ENCODE assay signal across 14 cellular contexts in the genomic region with DNA sequence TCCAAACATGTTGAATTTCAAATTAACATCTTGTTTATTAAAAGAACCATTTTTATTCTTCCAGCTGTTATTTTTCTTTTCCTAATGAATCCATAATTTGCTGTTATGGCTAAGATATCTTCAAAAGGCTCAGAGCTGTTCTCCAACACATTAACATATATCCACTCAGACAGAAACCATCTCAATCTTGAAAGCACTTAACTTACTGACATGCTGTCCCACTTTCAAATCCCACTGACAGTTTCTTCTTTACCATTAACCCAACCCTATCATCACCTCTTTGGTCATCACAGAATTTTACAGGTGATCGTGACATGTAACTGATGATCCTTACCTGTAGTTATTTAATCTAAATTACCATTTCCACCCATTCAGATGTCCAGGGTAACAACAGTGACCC.
DNase-seq lines count a peak whose midpoint lies in the region; ATAC-seq and TF ChIP-seq lines count a peak whose summit lies in the region.
"Had no signal": no experiment of that assay in that cellular context is flagged by ENCODE, and none has a peak within 500 bp of the region (broad histone marks: within the 10 kb centered on the region; RNA-seq: fewer than 3 reads in every experiment).

No MANE protein-coding gene starts in this region.

- H4K20me1 ChIP-seq in neural cell (ENCODE audit: insufficient read depth): no peaks in the 10 kb centered on the region

- no peaks in the 10 kb centered on the region for H3K79me2 ChIP-seq in neural cell (replicated peaks; ENCODE audit: insufficient read depth, low read length)

- no peaks in the 10 kb centered on the region for H3K4me1 ChIP-seq in CD4-positive, CD25-positive, alpha-beta regulatory T cell (ENCODE audit: control insufficient read depth, insufficient read depth, low read length, poor library complexity, severe bottlenecking)

- DNase-seq in activated T-cell treated with anti-CD3 and anti-CD28 coated beads, Interleukin-2, amount 50 U/mL, for 24 hours: no peak
- no peak for DNase-seq in activated T-cell treated with anti-CD3 and anti-CD28 coated beads, Interleukin-2, amount 50 U/mL, for 48 hours
- DNase-seq in CD4-positive, CD25-positive, alpha-beta regulatory T cell: no peak
- no peak for DNase-seq in activated naive CD8-positive, alpha-beta T cell treated with anti-CD3 and anti-CD28 coated beads for 36 hours
- no peak for DNase-seq in stimulated activated naive B cell treated with anti-CD40 and anti-IgM and Interleukin-4, amounts not matched to agents 10 μg/mL and 1 μg/mL and 100 μg/mL, for 72 hours
- DNase-seq: H9, IMR-90, NCI-H1417, NCI-H2029, NCI-H2171 treated with DMSO at 0.1 percent for 48 hours, NCI-H774 had no signal

- no peak for ATAC-seq in CD4-positive, CD25-positive, alpha-beta regulatory T cell (ENCODE audit: low read depth in 2 of 2)
- ATAC-seq in HG03108 (IDR thresholded peaks at IDR 0.05; ENCODE audit: unreplicated experiment) (no peak), GM21381 (IDR thresholded peaks at IDR 0.05; ENCODE audit: unreplicated experiment) (no peak)
- no peak for ATAC-seq in stimulated activated naive B cell treated with anti-CD40 and anti-IgM and Interleukin-4, amounts not matched to agents 10 μg/mL and 1 μg/mL and 100 μg/mL, for 72 hours (replicated peaks)

- no peak overlapping the region for H2AFZ ChIP-seq in neural cell (ENCODE audit: low read depth, low read length)

- peaks cover 72% of the 10 kb centered on the region for H3K4me1 Mint-ChIP-seq in activated T-cell treated with anti-CD3 and anti-CD28 coated beads, Interleukin-2, amount 50 U/mL, for 24 hours (ENCODE audit: low read depth)
- peaks cover 0 to 53% (median 11%) of the 10 kb centered on the region in 4 donors for H3K4me1 Mint-ChIP-seq in CD4-positive, CD25-positive, alpha-beta regulatory T cell
- peaks cover 60% of the 10 kb centered on the region for H3K4me1 Mint-ChIP-seq in activated naive CD8-positive, alpha-beta T cell treated with anti-CD3 and anti-CD28 coated beads for 36 hours
- peaks cover 6 to 25% of the 10 kb centered on the region in 2 donors for H3K4me1 Mint-ChIP-seq in stimulated activated naive B cell treated with anti-CD40 and anti-IgM and Interleukin-4, amounts not matched to agents 10 μg/mL and 1 μg/mL and 100 μg/mL, for 72 hours
- H3K4me1 Mint-ChIP-seq: H9 had no signal

- H3K9me2 ChIP-seq in neural cell (ENCODE audit: insufficient read depth, low read length): no peaks in the 10 kb centered on the region

- no peaks in the 10 kb centered on the region for H3K9me3 ChIP-seq in CD4-positive, CD25-positive, alpha-beta regulatory T cell (ENCODE audit: control insufficient read depth in 2 of 2, low read length in 2 of 2)
- H3K9me3 ChIP-seq in neural cell (ENCODE audit: low read length): no peaks in the 10 kb centered on the region

- H3F3A ChIP-seq in neural cell (ENCODE audit: insufficient read depth, low read length, poor library complexity, severe bottlenecking): no peaks in the 10 kb centered on the region

- H3K9ac ChIP-seq in neural cell (ENCODE audit: low read length): no peak overlapping the region

- no peak for TF ChIP-seq CTCF in neural cell (IDR thresholded peaks at IDR 0.05; ENCODE audit: poor library complexity, severe bottlenecking)

- H3K36me3 Mint-ChIP-seq in activated T-cell treated with anti-CD3 and anti-CD28 coated beads, Interleukin-2, amount 50 U/mL, for 24 hours (ENCODE audit: low read depth): peaks cover 71% of the 10 kb centered on the region
- peaks cover 33% of the 10 kb centered on the region for H3K36me3 Mint-ChIP-seq in CD4-positive, CD25-positive, alpha-beta regulatory T cell
- H3K36me3 Mint-ChIP-seq in activated naive CD8-positive, alpha-beta T cell treated with anti-CD3 and anti-CD28 coated beads for 36 hours: peaks cover 41% of the 10 kb centered on the region
- H3K36me3 Mint-ChIP-seq in stimulated activated naive B cell treated with anti-CD40 and anti-IgM and Interleukin-4, amounts not matched to agents 10 μg/mL and 1 μg/mL and 100 μg/mL, for 72 hours: peaks cover 15 to 29% of the 10 kb centered on the region in 2 donors

- no peak overlapping the region for H3K4me3 Mint-ChIP-seq in activated T-cell treated with anti-CD3 and anti-CD28 coated beads, Interleukin-2, amount 50 U/mL, for 24 hours
- no peak overlapping the region for H3K4me3 Mint-ChIP-seq in CD4-positive, CD25-positive, alpha-beta regulatory T cell
- H3K4me3 Mint-ChIP-seq in activated naive CD8-positive, alpha-beta T cell treated with anti-CD3 and anti-CD28 coated beads for 36 hours: no peak overlapping the region
- no peak overlapping the region for H3K4me3 Mint-ChIP-seq in stimulated activated naive B cell treated with anti-CD40 and anti-IgM and Interleukin-4, amounts not matched to agents 10 μg/mL and 1 μg/mL and 100 μg/mL, for 72 hours
- H3K4me3 Mint-ChIP-seq: H9 had no signal

- no peaks in the 10 kb centered on the region for H3K27me3 Mint-ChIP-seq in activated T-cell treated with anti-CD3 and anti-CD28 coated beads, Interleukin-2, amount 50 U/mL, for 24 hours
- H3K27me3 Mint-ChIP-seq in CD4-positive, CD25-positive, alpha-beta regulatory T cell: no peaks in the 10 kb centered on the region
- no peaks in the 10 kb centered on the region for H3K27me3 Mint-ChIP-seq in activated naive CD8-positive, alpha-beta T cell treated with anti-CD3 and anti-CD28 coated beads for 36 hours
- no peaks in the 10 kb centered on the region for H3K27me3 Mint-ChIP-seq in stimulated activated naive B cell treated with anti-CD40 and anti-IgM and Interleukin-4, amounts not matched to agents 10 μg/mL and 1 μg/mL and 100 μg/mL, for 72 hours

- H3K4me2 ChIP-seq in neural cell (ENCODE audit: low read length): no peak overlapping the region

- H3K4me3 ChIP-seq in CD4-positive, CD25-positive, alpha-beta regulatory T cell (ENCODE audit: low read depth, low read length): no peak overlapping the region
- H3K4me3 ChIP-seq in neural cell (ENCODE audit: low read length): no peak overlapping the region

- no peak overlapping the region for H3K27ac ChIP-seq in CD4-positive, CD25-positive, alpha-beta regulatory T cell (ENCODE audit: insufficient read depth, low read length, poor library complexity, severe bottlenecking)
- H3K27ac ChIP-seq in neural cell (ENCODE audit: low read length): no peak overlapping the region

- peak overlapping the region; percentile 50 for H3K27ac Mint-ChIP-seq in activated T-cell treated with anti-CD3 and anti-CD28 coated beads, Interleukin-2, amount 50 U/mL, for 24 hours
- peak overlapping the region in 2 of 3 donors; percentile 0 to 67 for H3K27ac Mint-ChIP-seq in CD4-positive, CD25-positive, alpha-beta regulatory T cell
- H3K27ac Mint-ChIP-seq in activated naive CD8-positive, alpha-beta T cell treated with anti-CD3 and anti-CD28 coated beads for 36 hours: peak overlapping the region; percentile 36
- H3K27ac Mint-ChIP-seq in stimulated activated naive B cell treated with anti-CD40 and anti-IgM and Interleukin-4, amounts not matched to agents 10 μg/mL and 1 μg/mL and 100 μg/mL, for 72 hours: no peak overlapping the region
- H3K27ac Mint-ChIP-seq: H9 had no signal

- H3K9me3 Mint-ChIP-seq in activated T-cell treated with anti-CD3 and anti-CD28 coated beads, Interleukin-2, amount 50 U/mL, for 24 hours: no peaks in the 10 kb centered on the region
- no peaks in the 10 kb centered on the region for H3K9me3 Mint-ChIP-seq in CD4-positive, CD25-positive, alpha-beta regulatory T cell
- H3K9me3 Mint-ChIP-seq in activated naive CD8-positive, alpha-beta T cell treated with anti-CD3 and anti-CD28 coated beads for 36 hours: peaks cover under 1% of the 10 kb centered on the region
- H3K9me3 Mint-ChIP-seq in stimulated activated naive B cell treated with anti-CD40 and anti-IgM and Interleukin-4, amounts not matched to agents 10 μg/mL and 1 μg/mL and 100 μg/mL, for 72 hours: no peaks in the 10 kb centered on the region
- H3K9me3 Mint-ChIP-seq: H9 had no signal

- H3K27me3 ChIP-seq in CD4-positive, CD25-positive, alpha-beta regulatory T cell (ENCODE audit: control insufficient read depth, insufficient read depth, low read length): no peaks in the 10 kb centered on the region
- no peaks in the 10 kb centered on the region for H3K27me3 ChIP-seq in neural cell (ENCODE audit: insufficient read depth, low read depth, low read length)

- peak; percentile 32 for TF ChIP-seq EP300 in neural cell (conservative IDR thresholded peaks at IDR 0.05; ENCODE audit: poor library complexity, severe bottlenecking)

- no peak for TF ChIP-seq RAD21 in neural cell (conservative IDR thresholded peaks at IDR 0.05)

- peaks cover 47% of the 10 kb centered on the region for H3K36me3 ChIP-seq in CD4-positive, CD25-positive, alpha-beta regulatory T cell (ENCODE audit: control insufficient read depth, insufficient read depth, low read length)
- no peaks in the 10 kb centered on the region for H3K36me3 ChIP-seq in neural cell (ENCODE audit: insufficient read depth, low read length)

TF ChIP-seq in neural cell, 6 proteins besides CTCF, POLR2A, EP300 and RAD21:
- TF ChIP-seq REST (IDR thresholded peaks at IDR 0.05; ENCODE audit: borderline replicate concordance) (no peak), POLR2AphosphoS5 (IDR thresholded peaks at IDR 0.05) (peak; percentile 27)
